In the genomic region with DNA sequence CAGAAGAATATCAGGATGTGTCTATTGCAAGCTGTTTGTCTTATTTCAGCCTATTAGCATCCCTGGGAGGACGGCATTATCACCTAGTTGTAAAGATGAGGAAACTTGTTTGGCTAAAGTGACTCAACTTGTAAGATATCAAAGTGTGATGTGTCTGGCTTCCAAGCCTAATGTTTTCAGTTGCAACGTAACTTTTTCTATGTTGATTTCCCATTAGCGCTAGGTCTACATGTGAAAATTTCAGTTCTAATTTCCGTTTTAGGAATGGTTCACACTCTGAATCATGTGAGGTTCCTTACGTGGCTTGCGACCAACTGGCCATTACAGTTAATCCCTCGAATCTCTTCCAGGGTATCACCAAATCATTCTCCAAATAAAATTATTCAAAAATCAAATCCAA, we compare ENCODE assay signal across 14 cellular contexts. TPM values are rescaled to one million over a fixed set of nuclear protein-coding genes. Genes with fewer than 3 reads are reported as not detected.
DNase-seq lines count a peak whose midpoint lies in the region; ATAC-seq, FAIRE-seq and TF ChIP-seq lines count a peak whose summit lies in the region.
"Had no signal": no experiment of that assay in that cellular context is flagged by ENCODE, and none has a peak within 500 bp of the region (broad histone marks: within the 10 kb centered on the region; RNA-seq: fewer than 3 reads in every experiment).

No MANE protein-coding gene starts in this region.

- no peaks in the 10 kb centered on the region for H4K20me1 ChIP-seq in GM12878 (ENCODE audit: control insufficient read depth, insufficient read depth)

- H3K79me2 ChIP-seq in GM12878 (ENCODE audit: control insufficient read depth, insufficient read depth, low read length): no peaks in the 10 kb centered on the region

- peak; percentile 65 for ATAC-seq in GM18868 (IDR thresholded peaks at IDR 0.05; ENCODE audit: unreplicated experiment)
- peak; percentile 50 for ATAC-seq in GM21619 (IDR thresholded peaks at IDR 0.05; ENCODE audit: unreplicated experiment)
- ATAC-seq in HG03066 (IDR thresholded peaks at IDR 0.05; ENCODE audit: low read depth, unreplicated experiment): peak; percentile 62
- peak; percentile 64 for ATAC-seq in GM12878
- ATAC-seq: activated CD4-positive, alpha-beta T cell treated with anti-CD3 and anti-CD28 coated beads for 36 hours; HCT116 had no signal

- in situ Hi-C loops in GM12878 (cut with MboI): loop anchor here (10.0 kb wide), 1 partner anchor 318 kb away; no protein-coding TSS in a partner anchor

- H3K27ac ChIP-seq in GM12878 (ENCODE audit: control insufficient read depth, insufficient read depth): peak overlapping the region; percentile 93

- peak overlapping the region; percentile 3 for H3K4me2 ChIP-seq in GM12878 (ENCODE audit: control insufficient read depth, insufficient read depth)

- 70% methylated on average over 7 of the region's 7 CpGs for WGBS in GM12878 (ENCODE audit: insufficient coverage, insufficient replicate concordance, low lambda C conversion rate, missing lambda C conversion rate)

- no peak overlapping the region for H3K4me3 ChIP-seq in GM12878

- FAIRE-seq in GM12878 (lab: Jason Lieb, UNC): peak; percentile 89

- SMC1A ChIA-PET in GM12878 (lab: Charles Lee; ENCODE audit: uncharacterized antibody, unreplicated experiment): interaction anchor here (1.0 to 5.5 kb wide), 10 partner anchors 10 to 490 kb away, joined by 3 to 61 read pairs (median 5); no protein-coding TSS in a partner anchor

- POLR2A ChIA-PET in GM12878 (lab: Charles Lee): interaction anchor here (0.7 to 1.9 kb wide), 10 partner anchors 9 to 153 kb away, joined by 3 to 8 read pairs (median 4); no protein-coding TSS in a partner anchor

- no peak for TF ChIP-seq RAD21 in GM12878 (IDR thresholded peaks at IDR 0.05; ENCODE audit: insufficient read depth, low read depth, low read length)

- H3K9ac ChIP-seq in GM12878 (ENCODE audit: control insufficient read depth, insufficient read depth, low read length): peak overlapping the region; percentile 45

- no peaks in the 10 kb centered on the region; the same call in 2 of the 3 replicates for H3K9me3 ChIP-seq in GM12878 (replicated peaks; ENCODE audit: control insufficient read depth, insufficient read depth, low read length)

- no peak for TF ChIP-seq CTCF in GM12878 (IDR thresholded peaks at IDR 0.05 in 2 of 3, conservative IDR thresholded peaks at IDR 0.05 in 1 of 3; ENCODE audit: control insufficient read depth in 2 of 3, extremely low read depth in 1 of 3, insufficient read depth in 1 of 3, low read depth in 3 of 3, low read length in 3 of 3)

- H2AFZ ChIP-seq in GM12878 (ENCODE audit: control insufficient read depth, low read depth, low read length): peak overlapping the region; percentile 45

- H3K36me3 ChIP-seq in GM12878 (ENCODE audit: control insufficient read depth in 2 of 2, insufficient read depth in 2 of 2, low read length in 1 of 2): no peaks in the 10 kb centered on the region

- DNase-seq in GM12878 (ENCODE audit: low read depth, low spot score): peak; percentile 88
- DNase-seq in hypothalamus (lab: John Stamatoyannopoulos, UW): no peak
- DNase-seq in NCI-H345 treated with DMSO at 0.1 percent for 48 hours (lab: John Stamatoyannopoulos, UW; ENCODE audit: unreplicated experiment): no peak
- no peak for DNase-seq in activated gamma-delta T cell (lab: John Stamatoyannopoulos, UW)
- no peak for DNase-seq in hippocampal formation (lab: John Stamatoyannopoulos, UW)
- DNase-seq: activated CD4-positive, alpha-beta T cell treated with anti-CD3 and anti-CD28 coated beads for 36 hours; activated T-cell treated with anti-CD3 and anti-CD28 coated beads, Interleukin-2, amount 50 U/mL, for 48 hours; aorta; CD8-positive, alpha-beta memory T cell; NCI-H1930 had no signal

- RAD21 ChIA-PET in GM12878 (lab: Charles Lee; ENCODE audit: unreplicated experiment): interaction anchor here (0.6 to 3.3 kb wide), 11 partner anchors 10 to 470 kb away, joined by 3 to 37 read pairs (median 6); no protein-coding TSS in a partner anchor

- peaks cover 23% of the 10 kb centered on the region for H3K4me1 ChIP-seq in GM12878 (ENCODE audit: control insufficient read depth, insufficient read depth, low read length)

- no peaks in the 10 kb centered on the region for H3K27me3 ChIP-seq in GM12878 (replicated peaks in 1 of 2; ENCODE audit: control insufficient read depth in 2 of 2, insufficient read depth in 2 of 2, low read length in 1 of 2)

- intact Hi-C loops in GM12878 (cut with micrococcal nuclease; ENCODE audit: unreplicated experiment): loop anchor here (1.0 kb wide), 2 partner anchors 19 to 25 kb away; no protein-coding TSS in a partner anchor

- peak in 1 of 2 experiments; percentile 68; a peak in 1 of 4 replicates for TF ChIP-seq EP300 in GM12878 (IDR thresholded peaks at IDR 0.05; ENCODE audit: borderline replicate concordance in 1 of 2, control insufficient read depth in 1 of 2, low read depth in 2 of 2, low read length in 2 of 2)

- CTCF ChIA-PET in GM12878 (lab: Yijun Ruan, JAX): interaction anchor here (1.3 to 1.4 kb wide), 5 partner anchors 11 to 28 kb away, joined by 3 to 5 read pairs (median 4); no protein-coding TSS in a partner anchor

- BruUV-seq in GM12878 (replicated peaks; lab: Mats Ljungman, UMichigan): no TSS peak

- no peak for TF ChIP-seq POLR2A in GM12878 (IDR thresholded peaks at IDR 0.05; ENCODE audit: low read depth, low read length)

TF ChIP-seq in GM12878, 131 proteins besides CTCF, POLR2A, EP300 and RAD21 (continues in another document):
- TF ChIP-seq ETV6 (conservative IDR thresholded peaks at IDR 0.05 in 1 of 2, IDR thresholded peaks at IDR 0.05 in 1 of 2; ENCODE audit: borderline replicate concordance in 1 of 2, low read depth in 1 of 2): no peak; a peak in 1 of 4 replicates
- no peak for TF ChIP-seq NBN (IDR thresholded peaks at IDR 0.05)
- no peak for TF ChIP-seq KAT2A (conservative IDR thresholded peaks at IDR 0.05; ENCODE audit: control insufficient read depth, low read depth, low read length)
- TF ChIP-seq, protein P1, sequence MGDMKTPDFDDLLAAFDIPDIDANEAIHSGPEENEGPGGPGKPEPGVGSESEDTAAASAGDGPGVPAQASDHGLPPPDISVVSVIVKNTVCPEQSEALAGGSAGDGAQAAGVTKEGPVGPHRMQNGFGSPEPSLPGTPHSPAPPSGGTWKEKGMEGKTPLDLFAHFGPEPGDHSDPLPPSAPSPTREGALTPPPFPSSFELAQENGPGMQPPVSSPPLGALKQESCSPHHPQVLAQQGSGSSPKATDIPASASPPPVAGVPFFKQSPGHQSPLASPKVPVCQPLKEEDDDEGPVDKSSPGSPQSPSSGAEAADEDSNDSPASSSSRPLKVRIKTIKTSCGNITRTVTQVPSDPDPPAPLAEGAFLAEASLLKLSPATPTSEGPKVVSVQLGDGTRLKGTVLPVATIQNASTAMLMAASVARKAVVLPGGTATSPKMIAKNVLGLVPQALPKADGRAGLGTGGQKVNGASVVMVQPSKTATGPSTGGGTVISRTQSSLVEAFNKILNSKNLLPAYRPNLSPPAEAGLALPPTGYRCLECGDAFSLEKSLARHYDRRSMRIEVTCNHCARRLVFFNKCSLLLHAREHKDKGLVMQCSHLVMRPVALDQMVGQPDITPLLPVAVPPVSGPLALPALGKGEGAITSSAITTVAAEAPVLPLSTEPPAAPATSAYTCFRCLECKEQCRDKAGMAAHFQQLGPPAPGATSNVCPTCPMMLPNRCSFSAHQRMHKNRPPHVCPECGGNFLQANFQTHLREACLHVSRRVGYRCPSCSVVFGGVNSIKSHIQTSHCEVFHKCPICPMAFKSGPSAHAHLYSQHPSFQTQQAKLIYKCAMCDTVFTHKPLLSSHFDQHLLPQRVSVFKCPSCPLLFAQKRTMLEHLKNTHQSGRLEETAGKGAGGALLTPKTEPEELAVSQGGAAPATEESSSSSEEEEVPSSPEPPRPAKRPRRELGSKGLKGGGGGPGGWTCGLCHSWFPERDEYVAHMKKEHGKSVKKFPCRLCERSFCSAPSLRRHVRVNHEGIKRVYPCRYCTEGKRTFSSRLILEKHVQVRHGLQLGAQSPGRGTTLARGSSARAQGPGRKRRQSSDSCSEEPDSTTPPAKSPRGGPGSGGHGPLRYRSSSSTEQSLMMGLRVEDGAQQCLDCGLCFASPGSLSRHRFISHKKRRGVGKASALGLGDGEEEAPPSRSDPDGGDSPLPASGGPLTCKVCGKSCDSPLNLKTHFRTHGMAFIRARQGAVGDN (IDR thresholded peaks at IDR 0.05): peak; percentile 71

RNA-seq across cellular contexts. Expression of a gene that starts 58.0 kb away (rescaled TPM):
- 7.6 and 8.9 TPM in 2 replicates for total RNA-seq in GM12878 (2013; cell fraction: nucleolus; rRNA removed)
- 15.2 and 18.1 TPM in 2 replicates for total RNA-seq in GM12878 (2014; rRNA removed)
- 55.7 and 60.6 TPM in 2 replicates for total RNA-seq in GM12878 (2014; rRNA removed; fragmentation: Illumina TruSeq; extraction: Trizol)
- 26.5 and 29.3 TPM in 2 replicates for total RNA-seq in GM12878 (2021)
- polyA plus RNA-seq in GM12878 (2011; ENCODE audit: low read depth): 24.3 TPM
- polyA plus RNA-seq in GM12878 (2011; rRNA removed): 24.7 and 47.0 TPM in 2 replicates
- 4.5 and 4.6 TPM in 2 replicates for polyA plus RNA-seq in GM12878 (2011; cell fraction: cytosol; rRNA removed)
- polyA plus RNA-seq in GM12878 (2011; cell fraction: nucleus; rRNA removed): 2.8 and 5.9 TPM in 2 replicates
- 31.6 and 47.3 TPM in 2 replicates for polyA plus RNA-seq in GM12878 (2012)
- 80.2 and 102 TPM in 2 replicates for polyA plus RNA-seq in GM12878 (2014; fragmentation: Illumina TruSeq; extraction: Trizol)
- 100 to 1,000 TPM in 1 of 2 experiments, 10 to 100 TPM in 1; 96.1 to 107 TPM for polyA plus RNA-seq in GM12878 (2014; fragmentation: Nextera tagmentation; extraction: Ambion mirVana)
- polyA plus RNA-seq in GM12878 (2014; rRNA removed): 27.6 and 31.1 TPM in 2 replicates
- polyA plus RNA-seq in GM12878 (2016; fragmentation: Nextera tagmentation; extraction: Ambion mirVana): 10 to 100 TPM; 82.5 to 83.4 TPM
- 1.8 and 2.4 TPM in 2 replicates for polyA minus RNA-seq in GM12878 (2011; rRNA and poly(A)+ RNA removed)
- polyA minus RNA-seq in GM12878 (2011; cell fraction: cytosol; rRNA and poly(A)+ RNA removed): 1.4 and 1.9 TPM in 2 replicates
- 2.9 and 4.2 TPM in 2 replicates for polyA minus RNA-seq in GM12878 (2011; cell fraction: nucleus; rRNA and poly(A)+ RNA removed)
